In the genomic region with DNA sequence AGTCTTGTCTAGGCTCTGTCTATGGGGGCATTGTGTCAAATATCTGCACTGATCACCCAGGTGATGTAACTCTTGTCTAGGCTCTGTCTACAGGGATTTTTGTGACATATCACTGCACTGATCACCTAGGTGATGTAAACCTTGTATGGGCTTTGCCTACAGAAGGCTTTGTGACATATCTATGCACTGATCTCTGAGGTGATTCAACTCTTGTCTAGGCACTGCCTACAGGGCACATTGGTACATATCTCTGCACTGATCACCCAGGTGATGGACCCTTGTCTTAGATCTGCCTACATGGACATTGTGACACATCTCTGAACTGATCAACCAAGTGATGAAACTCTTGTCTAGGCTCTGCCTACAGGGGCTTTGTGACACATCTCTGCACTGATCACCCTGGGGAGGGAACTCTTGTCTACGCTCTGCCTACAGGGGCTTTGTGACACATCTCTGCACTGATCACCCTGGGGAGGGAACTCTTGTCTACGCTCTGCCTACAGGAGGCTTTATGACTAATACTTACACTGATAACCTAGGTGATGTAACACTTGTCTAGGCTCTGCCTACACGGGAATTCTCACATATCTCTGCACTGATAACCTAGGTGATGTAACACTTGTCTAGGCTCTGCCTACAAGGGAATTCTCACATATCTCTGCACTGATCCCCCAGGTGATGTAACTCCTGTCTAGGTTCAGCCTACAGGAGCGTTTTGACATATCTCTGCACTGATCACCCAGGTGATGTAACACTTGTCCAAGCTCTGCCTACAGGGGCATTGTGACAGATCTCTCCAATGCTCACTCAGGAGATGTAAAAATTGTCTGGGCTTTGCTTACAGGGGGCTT, we compare ENCODE assay signal across 8 cellular contexts. TPM values are rescaled to one million over a fixed set of nuclear protein-coding genes. Genes with fewer than 3 reads are reported as not detected.
DNase-seq lines count a peak whose midpoint lies in the region; TF ChIP-seq lines count a peak whose summit lies in the region.
"Not testable (repeated sequence)": the region's sequence is repeated elsewhere in the genome, so short reads cannot be mapped to it uniquely, and the experiment has no call there.

No MANE protein-coding gene starts in this region.

- H3K4me1 ChIP-seq in BLaER1 treated with 17β-estradiol and CSF1 and Interleukin-3, amounts not matched to agents 10 nM and 100 nM, result peaks cover 0 to 12% (median 11%) of the 10 kb centered on the region in 10 experiments; a peak in 16 of 20 replicates
- not testable (repeated sequence) for H3K4me1 ChIP-seq in endodermal cell (ENCODE audit: control insufficient read depth, insufficient read depth, low read length)

- H3K36me3 Mint-ChIP-seq in activated naive CD4-positive, alpha-beta T cell treated with anti-CD3 and anti-CD28 coated beads, Interleukin-2, amount 50 U/mL, for 24 hours; stimulated activated naive CD8-positive, alpha-beta T cell treated with anti-CD3 and anti-CD28 coated beads, Interleukin-15, Interleukin-2, amounts not matched to agents 100 ng/mL and 50 ng/mL, for 24 hours (ENCODE audit: low read depth): not testable (repeated sequence)
- peaks cover 10% of the 10 kb centered on the region for H3K36me3 Mint-ChIP-seq in endodermal cell (ENCODE audit: low read depth)
- peaks cover 14% of the 10 kb centered on the region for H3K36me3 Mint-ChIP-seq in progenitor cell of endocrine pancreas (ENCODE audit: insufficient read depth)

- peak overlapping the region; percentile 88 for H3K4me3 Mint-ChIP-seq in activated naive CD4-positive, alpha-beta T cell treated with anti-CD3 and anti-CD28 coated beads, Interleukin-2, amount 50 U/mL, for 24 hours
- H3K4me3 Mint-ChIP-seq in endodermal cell; progenitor cell of endocrine pancreas (ENCODE audit: low read depth): not testable (repeated sequence)
- peak overlapping the region; percentile 0 for H3K4me3 Mint-ChIP-seq in stimulated activated naive CD8-positive, alpha-beta T cell treated with anti-CD3 and anti-CD28 coated beads, Interleukin-15, Interleukin-2, amounts not matched to agents 100 ng/mL and 50 ng/mL, for 24 hours

- not testable (repeated sequence) for H3K36me3 ChIP-seq in BLaER1 treated with 17β-estradiol and CSF1 and Interleukin-3, amounts not matched to agents 10 nM and 100 nM; endodermal cell (ENCODE audit: control insufficient read depth, insufficient read depth, low read length)

- H3K9ac ChIP-seq in BLaER1 treated with 17β-estradiol and CSF1 and Interleukin-3, amounts not matched to agents 10 nM and 100 nM, result peak overlapping the region in 1 of 11 experiments; percentile 84; a peak in 2 of 22 replicates
- not testable (repeated sequence) for H3K9ac ChIP-seq in endodermal cell (ENCODE audit: extremely low read depth, low read length, poor library complexity, severe bottlenecking)

- WGBS in endodermal cell (ENCODE audit: insufficient coverage in 1 of 2, insufficient read length in 1 of 2), 2 experiments, result 58 to 67% methylated on average over 3 to 4 of the region's 4 CpGs

- not testable (repeated sequence) for H3K4me3 ChIP-seq in BLaER1 treated with 17β-estradiol and CSF1 and Interleukin-3, amounts not matched to agents 10 nM and 100 nM; NB4 (ENCODE audit: low read depth, low read length)
- H3K4me3 ChIP-seq in endodermal cell (ENCODE audit: low read length), result peak overlapping the region; percentile 56

- H3K27me3 Mint-ChIP-seq in activated naive CD4-positive, alpha-beta T cell treated with anti-CD3 and anti-CD28 coated beads, Interleukin-2, amount 50 U/mL, for 24 hours; progenitor cell of endocrine pancreas; stimulated activated naive CD8-positive, alpha-beta T cell treated with anti-CD3 and anti-CD28 coated beads, Interleukin-15, Interleukin-2, amounts not matched to agents 100 ng/mL and 50 ng/mL, for 24 hours: not testable (repeated sequence)
- H3K27me3 Mint-ChIP-seq in endodermal cell (ENCODE audit: insufficient read depth), result peaks cover 17% of the 10 kb centered on the region

- peak overlapping the region in 8 of 11 experiments; percentile 71 to 83 (median 78); a peak in 16 of 22 replicates for H3K4me2 ChIP-seq in BLaER1 treated with 17β-estradiol and CSF1 and Interleukin-3, amounts not matched to agents 10 nM and 100 nM

- H4K20me1 ChIP-seq in BLaER1 treated with 17β-estradiol and CSF1 and Interleukin-3, amounts not matched to agents 10 nM and 100 nM, result not testable (repeated sequence)

- peak overlapping the region; percentile 97 for H3K27ac Mint-ChIP-seq in activated naive CD4-positive, alpha-beta T cell treated with anti-CD3 and anti-CD28 coated beads, Interleukin-2, amount 50 U/mL, for 24 hours
- H3K27ac Mint-ChIP-seq in endodermal cell, progenitor cell of endocrine pancreas: not testable (repeated sequence)
- peak overlapping the region; percentile 91 for H3K27ac Mint-ChIP-seq in stimulated activated naive CD8-positive, alpha-beta T cell treated with anti-CD3 and anti-CD28 coated beads, Interleukin-15, Interleukin-2, amounts not matched to agents 100 ng/mL and 50 ng/mL, for 24 hours

- not testable (repeated sequence) for H3K9me3 ChIP-seq in BLaER1 treated with 17β-estradiol and CSF1 and Interleukin-3, amounts not matched to agents 10 nM and 100 nM (replicated peaks in 1 of 11)
- peaks cover 24% of the 10 kb centered on the region for H3K9me3 ChIP-seq in endodermal cell (ENCODE audit: control insufficient read depth, low read length)

- peaks cover 20% of the 10 kb centered on the region for H3K9me3 Mint-ChIP-seq in activated naive CD4-positive, alpha-beta T cell treated with anti-CD3 and anti-CD28 coated beads, Interleukin-2, amount 50 U/mL, for 24 hours
- H3K9me3 Mint-ChIP-seq in endodermal cell (peaks cover 56% of the 10 kb centered on the region), progenitor cell of endocrine pancreas (ENCODE audit: low read depth) (peaks cover 36% of the 10 kb centered on the region)
- H3K9me3 Mint-ChIP-seq in stimulated activated naive CD8-positive, alpha-beta T cell treated with anti-CD3 and anti-CD28 coated beads, Interleukin-15, Interleukin-2, amounts not matched to agents 100 ng/mL and 50 ng/mL, for 24 hours, result peaks cover 15% of the 10 kb centered on the region

- not testable (repeated sequence) for H3K27me3 ChIP-seq in BLaER1 treated with 17β-estradiol and CSF1 and Interleukin-3, amounts not matched to agents 10 nM and 100 nM; endodermal cell (ENCODE audit: control insufficient read depth, insufficient read depth, low read length, poor library complexity, severe bottlenecking)

- not testable (repeated sequence) for TF ChIP-seq POLR2A in NB4 (IDR thresholded peaks at IDR 0.05; ENCODE audit: extremely low read depth, insufficient read length)

- TF ChIP-seq CTCF in NB4 (IDR thresholded peaks at IDR 0.05; ENCODE audit: low read depth, low read length); endodermal cell (conservative IDR thresholded peaks at IDR 0.05); progenitor cell of endocrine pancreas (IDR thresholded peaks at IDR 0.05; ENCODE audit: unreplicated experiment): not testable (repeated sequence)

- H3K4me1 Mint-ChIP-seq in activated naive CD4-positive, alpha-beta T cell treated with anti-CD3 and anti-CD28 coated beads, Interleukin-2, amount 50 U/mL, for 24 hours, result peaks cover 13% of the 10 kb centered on the region
- H3K4me1 Mint-ChIP-seq in endodermal cell; progenitor cell of endocrine pancreas (ENCODE audit: low read depth); stimulated activated naive CD8-positive, alpha-beta T cell treated with anti-CD3 and anti-CD28 coated beads, Interleukin-15, Interleukin-2, amounts not matched to agents 100 ng/mL and 50 ng/mL, for 24 hours (ENCODE audit: low read depth): not testable (repeated sequence)

- DNase-seq in NB4 (ENCODE audit: low read depth), result peak; percentile 25
- DNase-seq in activated CD4-positive, alpha-beta T cell treated with anti-CD3 and anti-CD28 coated beads, Interleukin-2, amount 50 U/mL, for 48 hours, result peak; percentile 29 to 40
- DNase-seq in endodermal cell, result not testable (repeated sequence)
- DNase-seq in kidney tubule cell (ENCODE audit: low spot score), result peak; percentile 41
- DNase-seq in progenitor cell of endocrine pancreas (ENCODE audit: low spot score, unreplicated experiment), result peak; percentile 41

- H3K27ac ChIP-seq in BLaER1 treated with 17β-estradiol and CSF1 and Interleukin-3, amounts not matched to agents 10 nM and 100 nM, result peak overlapping the region in 3 of 11 experiments; percentile 75 to 88 (median 82); a peak in 5 of 22 replicates
- H3K27ac ChIP-seq in endodermal cell (ENCODE audit: low read depth, low read length), result not testable (repeated sequence)

RNA-seq across cellular contexts. Expression of a gene that starts 47.8 kb away (rescaled TPM):
- total RNA-seq in endodermal cell (10 to 100 TPM; 76.2 to 92.4 TPM), progenitor cell of endocrine pancreas (54.2 and 59.1 TPM in 2 replicates)
- polyA plus RNA-seq in endodermal cell (2013, experiment 1 of 2), result 75.7 TPM
- 76.1 TPM for polyA plus RNA-seq in endodermal cell (2013, experiment 2 of 2)
